Comparison of ENCODE assay signal across 1 cellular context in genomic region chr19:3178973-3179738, GRCh38.
TF ChIP-seq lines count a peak whose summit lies in the region.

No MANE protein-coding gene starts in this region.

TF ChIP-seq in GM12878, 131 proteins besides CTCF, POLR2A, EP300 and RAD21 (continues in another document):
- TF ChIP-seq SKIL (IDR thresholded peaks at IDR 0.05; ENCODE audit: low read depth, poor library complexity, severe bottlenecking) (no peak), ZNF687 (IDR thresholded peaks at IDR 0.05) (peak; percentile 12), BHLHE40 (IDR thresholded peaks at IDR 0.05; ENCODE audit: borderline replicate concordance in 1 of 2, low read depth in 2 of 2, low read length in 1 of 2) (peak in 1 of 2 experiments; percentile 31; a peak in 1 of 4 replicates), ETV6 (conservative IDR thresholded peaks at IDR 0.05 in 1 of 2, IDR thresholded peaks at IDR 0.05 in 1 of 2; ENCODE audit: borderline replicate concordance in 1 of 2, low read depth in 1 of 2) (no peak), RCOR1 (conservative IDR thresholded peaks at IDR 0.05; ENCODE audit: low read depth, low read length) (no peak), IRF3 (IDR thresholded peaks at IDR 0.05) (no peak), FOS (IDR thresholded peaks at IDR 0.05; ENCODE audit: borderline replicate concordance, extremely low read depth, insufficient read length) (no peak), NR2C2 (IDR thresholded peaks at IDR 0.05; ENCODE audit: borderline replicate concordance, control insufficient read depth, insufficient read length, low read depth) (no peak), IKZF1 (conservative IDR thresholded peaks at IDR 0.05) (peak; percentile 39; the same call in 1 of the 2 replicates), HSF1 (IDR thresholded peaks at IDR 0.05; ENCODE audit: low read depth, low read length) (no peak), PRDM15 (CRISPR knock-in tag; IDR thresholded peaks at IDR 0.05) (no peak), IRF5 (IDR thresholded peaks at IDR 0.05; ENCODE audit: borderline replicate concordance) (no peak), CREM (IDR thresholded peaks at IDR 0.05; ENCODE audit: low read depth) (no peak), MLLT1 (IDR thresholded peaks at IDR 0.05) (no peak), CHD4 (IDR thresholded peaks at IDR 0.05) (no peak), WRNIP1 (IDR thresholded peaks at IDR 0.05; ENCODE audit: borderline replicate concordance, low read depth, low read length) (no peak), DPF2 (IDR thresholded peaks at IDR 0.05) (no peak), ATF3 (IDR thresholded peaks at IDR 0.05; ENCODE audit: borderline replicate concordance, extremely low read depth, low read depth, low read length) (no peak), CUX1 (IDR thresholded peaks at IDR 0.05; ENCODE audit: insufficient replicate concordance, low read depth, low read length) (no peak), CHD2 (IDR thresholded peaks at IDR 0.05; ENCODE audit: borderline replicate concordance, low read depth, low read length) (no peak), ESRRA (IDR thresholded peaks at IDR 0.05; ENCODE audit: low read length) (no peak), YY1 (IDR thresholded peaks at IDR 0.05; ENCODE audit: low read depth, low read length) (peak; percentile 58), BACH1 (IDR thresholded peaks at IDR 0.05; ENCODE audit: borderline replicate concordance) (peak; percentile 28; the same call in 1 of the 2 replicates), RBBP5 (conservative IDR thresholded peaks at IDR 0.05) (no peak), EED (IDR thresholded peaks at IDR 0.05; ENCODE audit: low read depth) (no peak), ZBTB4 (CRISPR knock-in tag; IDR thresholded peaks at IDR 0.05) (no peak), GATAD2B (conservative IDR thresholded peaks at IDR 0.05; ENCODE audit: low read depth) (no peak; the same call in 1 of the 2 replicates)
